1 cellular context compared by ENCODE assay signal in genomic region chr1:109484519-109484975, GRCh38.
TF ChIP-seq lines count a peak whose summit lies in the region.

No MANE protein-coding gene starts in this region.

TF ChIP-seq in H1, 55 proteins besides CTCF, POLR2A, EP300 and RAD21:
- TF ChIP-seq BRCA1 (IDR thresholded peaks at IDR 0.05; ENCODE audit: low read depth, low read length): no peak
- TF ChIP-seq USF2 (IDR thresholded peaks at IDR 0.05; ENCODE audit: low read length): no peak
- TF ChIP-seq KDM4A (IDR thresholded peaks at IDR 0.05; ENCODE audit: low read depth, low read length, severe bottlenecking): no peak
- no peak for TF ChIP-seq SUZ12 (IDR thresholded peaks at IDR 0.05; ENCODE audit: low read length)
- TF ChIP-seq CBX5 (IDR thresholded peaks at IDR 0.05; ENCODE audit: low read depth, low read length): no peak
- peak; percentile 5; the same call in 1 of the 2 replicates for TF ChIP-seq E2F6 (IDR thresholded peaks at IDR 0.05)
- no peak for TF ChIP-seq EGR1 (IDR thresholded peaks at IDR 0.05; ENCODE audit: borderline replicate concordance, low read depth, low read length)
TF ChIP-seq in H1: peak in this region for 1.
